Comparison of ENCODE assay signal across 8 cellular contexts in the genomic region with DNA sequence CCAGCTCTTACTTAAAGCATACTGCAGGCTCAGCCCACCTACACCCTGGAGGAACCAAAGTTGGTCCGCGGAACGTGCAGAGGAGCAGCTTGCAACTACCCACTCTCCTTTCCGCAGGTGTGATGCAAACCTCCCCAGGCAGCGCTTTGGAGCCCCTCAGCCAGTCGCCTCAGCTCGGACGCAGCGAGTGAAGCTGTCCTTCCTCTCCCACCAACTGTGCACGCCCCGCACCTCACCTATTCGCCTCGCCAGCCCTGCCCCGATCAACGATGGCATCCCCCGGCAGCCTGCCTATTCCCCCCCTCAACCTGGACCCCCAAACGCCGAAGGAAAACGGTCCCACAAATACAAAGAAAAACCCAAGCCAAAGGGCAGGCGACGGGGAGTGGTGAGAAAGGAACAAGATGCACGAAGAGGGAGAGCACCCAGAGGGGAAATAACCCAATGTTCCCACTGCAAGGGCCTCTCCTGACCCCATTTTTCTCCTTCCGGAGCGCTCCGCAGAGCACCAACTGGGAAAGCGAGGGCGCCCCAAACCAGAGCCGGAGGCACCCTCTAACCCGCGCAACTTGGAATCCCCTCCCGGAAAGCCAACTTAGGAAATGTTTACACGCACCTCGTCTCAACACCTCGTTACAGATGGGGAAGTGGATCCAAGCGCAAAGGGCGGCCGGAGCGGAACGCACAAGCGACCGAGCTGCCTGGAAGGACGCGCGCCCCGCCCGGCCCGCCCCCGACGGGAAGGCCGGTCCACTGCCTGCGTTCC. TPM values are rescaled to one million over a fixed set of nuclear protein-coding genes. Genes with fewer than 3 reads are reported as not detected.
DNase-seq lines count a peak whose midpoint lies in the region; ATAC-seq and TF ChIP-seq lines count a peak whose summit lies in the region.

No MANE protein-coding gene starts in this region.

- CTCF ChIA-PET in naive thymus-derived CD4-positive, alpha-beta T cell (lab: Charles Lee): interaction anchor here (0.6 to 1.2 kb wide), 2 partner anchors 36 to 162 kb away, joined by 3 to 6 read pairs; no protein-coding TSS in a partner anchor

- H3K4me3 ChIP-seq in fibroblast of mammary gland (ENCODE audit: control insufficient read depth, low read depth, low read length) (peak overlapping the region; percentile 75), thyroid gland (replicated peaks in 1 of 3) (peak overlapping the region; percentile 82 to 97 (median 89))
- peak overlapping the region; percentile 90 for H3K4me3 ChIP-seq in naive thymus-derived CD4-positive, alpha-beta T cell (ENCODE audit: low read length)

- H3K27me3 Mint-ChIP-seq in activated T-helper 1 cell treated with anti-CD3 and anti-CD28 coated beads, Interleukin-12 subunit alpha, Interleukin-12 subunit beta, Interleukin-2, Interleukin-4 antibody, amounts not matched to agents 30 ng/mL and 10 ng/mL and 1 ng/mL, durations not matched to agents 14 hours and 24 hours and 36 hours (ENCODE audit: insufficient read depth): peaks cover 2% of the 10 kb centered on the region
- H3K27me3 Mint-ChIP-seq in naive thymus-derived CD4-positive, alpha-beta T cell: peaks cover 0 to 4% (median 0%) of the 10 kb centered on the region in 5 donors

- peaks cover 43% of the 10 kb centered on the region for H3K4me1 Mint-ChIP-seq in activated T-helper 1 cell treated with anti-CD3 and anti-CD28 coated beads, Interleukin-12 subunit alpha, Interleukin-12 subunit beta, Interleukin-2, Interleukin-4 antibody, amounts not matched to agents 30 ng/mL and 10 ng/mL and 1 ng/mL, durations not matched to agents 14 hours and 24 hours and 36 hours (ENCODE audit: low read depth)
- H3K4me1 Mint-ChIP-seq in naive thymus-derived CD4-positive, alpha-beta T cell: peaks cover 24 to 45% (median 37%) of the 10 kb centered on the region in 7 donors

- H3K9me3 Mint-ChIP-seq in activated T-helper 1 cell treated with anti-CD3 and anti-CD28 coated beads, Interleukin-12 subunit alpha, Interleukin-12 subunit beta, Interleukin-2, Interleukin-4 antibody, amounts not matched to agents 30 ng/mL and 10 ng/mL and 1 ng/mL, durations not matched to agents 14 hours and 24 hours and 36 hours: no peaks in the 10 kb centered on the region
- no peaks in the 10 kb centered on the region for H3K9me3 Mint-ChIP-seq in naive thymus-derived CD4-positive, alpha-beta T cell

- peaks cover 0 to 18% (median 0%) of the 10 kb centered on the region in 3 experiments for H3K36me3 ChIP-seq in naive thymus-derived CD4-positive, alpha-beta T cell (ENCODE audit: control insufficient read depth in 2 of 3, insufficient read depth in 3 of 3, low read length in 3 of 3)
- peaks cover 0 to 14% of the 10 kb centered on the region in 2 donors for H3K36me3 ChIP-seq in thyroid gland

- peak overlapping the region; percentile 86 for H3K27ac Mint-ChIP-seq in activated T-helper 1 cell treated with anti-CD3 and anti-CD28 coated beads, Interleukin-12 subunit alpha, Interleukin-12 subunit beta, Interleukin-2, Interleukin-4 antibody, amounts not matched to agents 30 ng/mL and 10 ng/mL and 1 ng/mL, durations not matched to agents 14 hours and 24 hours and 36 hours
- H3K27ac Mint-ChIP-seq in naive thymus-derived CD4-positive, alpha-beta T cell: peak overlapping the region; percentile 66 to 87 (median 80)

- ATAC-seq in GM18517 (IDR thresholded peaks at IDR 0.05; ENCODE audit: unreplicated experiment) (peak; percentile 53), HG03039 (IDR thresholded peaks at IDR 0.05; ENCODE audit: unreplicated experiment) (peak; percentile 34)
- ATAC-seq in naive thymus-derived CD4-positive, alpha-beta T cell: peak; percentile 71

- no peaks in the 10 kb centered on the region for H3K9me3 ChIP-seq in naive thymus-derived CD4-positive, alpha-beta T cell (ENCODE audit: control insufficient read depth in 2 of 3, low read length in 3 of 3)
- no peaks in the 10 kb centered on the region for H3K9me3 ChIP-seq in thyroid gland

- peak; percentile 32 for DNase-seq in A172 (ENCODE audit: low spot score)
- DNase-seq in NOMO-1 treated with dmso at 0.1 percent for 144 hours (lab: John Stamatoyannopoulos, UW; ENCODE audit: unreplicated experiment): peak; percentile 51
- peak; percentile 39 for DNase-seq in activated T-helper 1 cell treated with anti-CD3 and anti-CD28 coated beads, Interleukin-12 subunit alpha, Interleukin-12 subunit beta, Interleukin-2, Interleukin-4 antibody, amounts not matched to agents 30 ng/mL and 10 ng/mL and 1 ng/mL, durations not matched to agents 14 hours and 24 hours and 36 hours (ENCODE audit: low spot score)
- DNase-seq in fibroblast of mammary gland (ENCODE audit: low read depth): peak; percentile 33
- DNase-seq in naive thymus-derived CD4-positive, alpha-beta T cell: peak in 8 of 9 donors; percentile 23 to 52 (median 39)
- DNase-seq in thyroid gland: peak; percentile 44 to 48

- H3K27ac ChIP-seq in naive thymus-derived CD4-positive, alpha-beta T cell (ENCODE audit: low read depth, low read length): peak overlapping the region; percentile 71
- H3K27ac ChIP-seq in thyroid gland: peak overlapping the region; percentile 92 to 97 (median 97)

- no peaks in the 10 kb centered on the region for H3K27me3 ChIP-seq in naive thymus-derived CD4-positive, alpha-beta T cell (ENCODE audit: control insufficient read depth in 2 of 2, insufficient read depth in 2 of 2, low read length in 2 of 2)
- H3K27me3 ChIP-seq in thyroid gland: no peaks in the 10 kb centered on the region

- TF ChIP-seq CTCF in fibroblast of mammary gland (conservative IDR thresholded peaks at IDR 0.05; ENCODE audit: control insufficient read depth, insufficient read depth, low read depth, low read length) (no peak), thyroid gland (IDR thresholded peaks at IDR 0.05) (no peak)

- peaks cover 0 to 17% of the 10 kb centered on the region in 2 donors for H3K4me1 ChIP-seq in naive thymus-derived CD4-positive, alpha-beta T cell (ENCODE audit: control insufficient read depth in 2 of 2, insufficient read depth in 2 of 2, low read length in 2 of 2)
- H3K4me1 ChIP-seq in thyroid gland: peaks cover 6 to 17% of the 10 kb centered on the region in 2 donors

- POLR2A ChIA-PET in naive thymus-derived CD4-positive, alpha-beta T cell (lab: Charles Lee): interaction anchor here (0.8 to 1.8 kb wide), 3 partner anchors 11 to 17 kb away, joined by 3 to 4 read pairs (median 3); no protein-coding TSS in a partner anchor

- WGBS in thyroid gland, 2 donors: 0 to 1% methylated on average over 17 to 35 of the region's 51 CpGs

- peaks cover 25% of the 10 kb centered on the region for H3K36me3 Mint-ChIP-seq in activated T-helper 1 cell treated with anti-CD3 and anti-CD28 coated beads, Interleukin-12 subunit alpha, Interleukin-12 subunit beta, Interleukin-2, Interleukin-4 antibody, amounts not matched to agents 30 ng/mL and 10 ng/mL and 1 ng/mL, durations not matched to agents 14 hours and 24 hours and 36 hours (ENCODE audit: low read depth)
- peaks cover 0 to 26% (median 17%) of the 10 kb centered on the region in 5 donors for H3K36me3 Mint-ChIP-seq in naive thymus-derived CD4-positive, alpha-beta T cell

- intact Hi-C loops in activated T-helper 1 cell treated with anti-CD3 and anti-CD28 coated beads, Interleukin-12 subunit alpha, Interleukin-12 subunit beta, Interleukin-2, Interleukin-4 antibody, amounts not matched to agents 30 ng/mL and 10 ng/mL and 1 ng/mL, durations not matched to agents 14 hours and 24 hours and 36 hours (cut with micrococcal nuclease): loop anchor here (2.0 to 10.0 kb wide), 4 partner anchors 33 to 703 kb away; a partner anchor contains a TSS
- intact Hi-C loops in naive thymus-derived CD4-positive, alpha-beta T cell (cut with micrococcal nuclease): loop anchor here (1.0 to 5.0 kb wide), 6 partner anchors 22 to 989 kb away; a partner anchor contains a TSS
- intact Hi-C loops in thyroid gland (cut with DNase I): no loop called here

- H3K4me3 Mint-ChIP-seq in activated T-helper 1 cell treated with anti-CD3 and anti-CD28 coated beads, Interleukin-12 subunit alpha, Interleukin-12 subunit beta, Interleukin-2, Interleukin-4 antibody, amounts not matched to agents 30 ng/mL and 10 ng/mL and 1 ng/mL, durations not matched to agents 14 hours and 24 hours and 36 hours: peak overlapping the region; percentile 97
- H3K4me3 Mint-ChIP-seq in naive thymus-derived CD4-positive, alpha-beta T cell: peak overlapping the region; percentile 90 to 98 (median 94)

- no peak for TF ChIP-seq POLR2A in thyroid gland (IDR thresholded peaks at IDR 0.05)

RNA-seq across cellular contexts. Expression of a gene that starts 0.7 kb away (rescaled TPM):
- total RNA-seq in A172 (2014; rRNA removed; shearing (Covaris generic)): 122 TPM in 2 replicates
- 51.7 and 65.0 TPM in 2 replicates for total RNA-seq in activated T-helper 1 cell treated with anti-CD3 and anti-CD28 coated beads, Interleukin-12 subunit alpha, Interleukin-12 subunit beta, Interleukin-2, Interleukin-4 antibody, amounts not matched to agents 30 ng/mL and 10 ng/mL and 1 ng/mL, durations not matched to agents 14 hours and 24 hours and 36 hours
- 10 to 100 TPM; 21.0 to 52.7 (median 33.8) TPM for total RNA-seq in naive thymus-derived CD4-positive, alpha-beta T cell
- 10 to 100 TPM; 15.5 to 21.4 TPM for polyA plus RNA-seq in naive thymus-derived CD4-positive, alpha-beta T cell
- total RNA-seq in thyroid gland: 100 to 1,000 TPM in 2 of 4 donors, 10 to 100 TPM in 2; 67.3 to 157 (median 96.5) TPM

RNA-seq across cellular contexts. Expression of a gene that starts 0.7 kb away (rescaled TPM):
- 2.8 and 3.8 TPM in 2 replicates for total RNA-seq in A172 (2014; rRNA removed; shearing (Covaris generic))
- 14.9 and 15.5 TPM in 2 replicates for total RNA-seq in activated T-helper 1 cell treated with anti-CD3 and anti-CD28 coated beads, Interleukin-12 subunit alpha, Interleukin-12 subunit beta, Interleukin-2, Interleukin-4 antibody, amounts not matched to agents 30 ng/mL and 10 ng/mL and 1 ng/mL, durations not matched to agents 14 hours and 24 hours and 36 hours
- 10 to 100 TPM in 2 of 5 experiments, 1 to 10 TPM in 3; 5.4 to 16.0 (median 7.9) TPM for total RNA-seq in naive thymus-derived CD4-positive, alpha-beta T cell
- polyA plus RNA-seq in naive thymus-derived CD4-positive, alpha-beta T cell: 1 to 10 TPM in 1 of 2 donors, under 1 TPM in 1; 0.60 to 1.1 TPM
- 10 to 100 TPM in 3 of 4 donors, 1 to 10 TPM in 1; 8.3 to 19.5 (median 15.7) TPM for total RNA-seq in thyroid gland

RNA-seq across cellular contexts. Expression of a gene that starts 17.5 kb away (rescaled TPM):
- 416 and 442 TPM in 2 replicates for total RNA-seq in A172 (2014; rRNA removed; shearing (Covaris generic))
- 30.3 and 33.2 TPM in 2 replicates for total RNA-seq in activated T-helper 1 cell treated with anti-CD3 and anti-CD28 coated beads, Interleukin-12 subunit alpha, Interleukin-12 subunit beta, Interleukin-2, Interleukin-4 antibody, amounts not matched to agents 30 ng/mL and 10 ng/mL and 1 ng/mL, durations not matched to agents 14 hours and 24 hours and 36 hours
- total RNA-seq in naive thymus-derived CD4-positive, alpha-beta T cell: 10 to 100 TPM; 27.1 to 86.1 (median 46.4) TPM
- polyA plus RNA-seq in naive thymus-derived CD4-positive, alpha-beta T cell: 10 to 100 TPM; 37.4 to 59.3 TPM
- 100 to 1,000 TPM; 241 to 504 (median 300) TPM for total RNA-seq in thyroid gland

Comparison
In these comparisons a context has a peak if more than half of its experiments do, and no peak if none do; other contexts are left out.
1. Peak in every context shown above with its lines: DNase-seq, ATAC-seq, H3K4me3 ChIP-seq and H3K27ac ChIP-seq.